Comparison of ENCODE assay signal across 8 cellular contexts in the genomic region with DNA sequence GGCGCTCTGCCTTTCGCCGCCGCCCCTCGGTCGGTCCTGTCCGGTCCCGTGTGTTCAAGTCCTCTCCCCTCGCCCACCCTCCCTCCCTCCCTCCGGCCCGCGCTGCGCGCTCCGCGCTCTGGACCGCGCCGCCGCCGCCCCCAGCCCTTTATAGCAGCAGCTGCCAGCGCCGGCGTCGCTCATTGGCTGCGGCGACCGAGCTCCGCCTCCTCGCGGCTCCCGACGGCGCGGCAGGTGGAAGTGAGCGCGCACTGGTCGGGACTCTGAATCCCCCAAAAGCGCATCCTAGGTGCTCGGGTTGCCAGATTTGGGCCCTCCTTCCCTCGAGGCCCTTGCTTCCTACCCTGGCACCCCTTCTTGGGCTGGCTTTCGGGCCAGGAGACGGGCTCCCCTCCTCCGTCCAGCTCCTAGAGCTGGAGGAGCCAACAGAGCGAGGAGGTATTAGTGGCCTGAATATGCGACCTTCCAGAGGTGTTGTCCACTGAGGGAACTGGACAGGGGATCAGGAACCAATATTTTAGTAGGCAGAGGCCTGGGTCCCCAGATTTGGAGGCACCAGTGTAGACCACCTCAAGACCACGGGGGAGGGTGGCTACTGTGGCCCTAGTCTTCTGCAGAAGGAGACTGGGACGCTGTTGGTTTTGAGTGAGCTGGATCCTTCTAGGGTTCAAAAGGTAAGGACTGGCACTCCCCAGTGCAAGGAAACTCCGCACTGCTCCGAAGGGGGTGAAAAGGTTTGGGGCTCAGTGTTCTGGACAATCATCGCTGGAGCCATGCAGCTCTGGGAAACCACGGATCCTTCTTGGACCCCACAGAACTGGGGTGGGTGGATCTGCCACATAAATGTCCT. TPM values are rescaled to one million over a fixed set of nuclear protein-coding genes. Genes with fewer than 3 reads are reported as not detected.
DNase-seq lines count a peak whose midpoint lies in the region; ATAC-seq and TF ChIP-seq lines count a peak whose summit lies in the region.

Gene ELAVL3 (minus strand): TSS at position 120 of the 850 bp plus-strand sequence. CDS start 438 bp downstream, outside the sequence.

- H3K9me3 ChIP-seq in BLaER1 treated with 17β-estradiol and CSF1 and Interleukin-3, amounts not matched to agents 10 nM and 100 nM (replicated peaks in 1 of 11), result no peaks in the 10 kb centered on the region

- H3K27ac Mint-ChIP-seq in activated CD8-positive, alpha-beta T cell treated with anti-CD3 and anti-CD28 coated beads for 36 hours, result peak within 1 kb of the TSS; percentile 63
- H3K27ac Mint-ChIP-seq in memory B cell, result no peak within 1 kb of the TSS

- H3K4me1 Mint-ChIP-seq in activated CD8-positive, alpha-beta T cell treated with anti-CD3 and anti-CD28 coated beads for 36 hours (ENCODE audit: low read depth), result peaks cover 18% of the 10 kb centered on the region
- peaks cover 20% of the 10 kb centered on the region for H3K4me1 Mint-ChIP-seq in memory B cell

- TF ChIP-seq CTCF in activated CD8-positive, alpha-beta T cell treated with anti-CD3 and anti-CD28 coated beads for 36 hours (IDR thresholded peaks at IDR 0.05), result no peak

- no peak within 1 kb of the TSS; a peak in 1 of 22 replicates for H3K9ac ChIP-seq in BLaER1 treated with 17β-estradiol and CSF1 and Interleukin-3, amounts not matched to agents 10 nM and 100 nM

- peaks cover 8% of the 10 kb centered on the region for H3K36me3 Mint-ChIP-seq in activated CD8-positive, alpha-beta T cell treated with anti-CD3 and anti-CD28 coated beads for 36 hours (ENCODE audit: low read depth)
- peaks cover 9% of the 10 kb centered on the region for H3K36me3 Mint-ChIP-seq in memory B cell

- DNase-seq in activated CD8-positive, alpha-beta T cell treated with anti-CD3 and anti-CD28 coated beads for 36 hours, result peak; percentile 19
- no peak for DNase-seq in memory B cell (ENCODE audit: low spot score in 2 of 2)
- no peak for DNase-seq in GF-D8 (lab: John Stamatoyannopoulos, UW)

- peaks cover 26% of the 10 kb centered on the region for H3K27me3 Mint-ChIP-seq in activated CD8-positive, alpha-beta T cell treated with anti-CD3 and anti-CD28 coated beads for 36 hours
- H3K27me3 Mint-ChIP-seq in memory B cell, result peaks cover 11% of the 10 kb centered on the region

- peak within 1 kb of the TSS; percentile 70 for H3K4me3 Mint-ChIP-seq in activated CD8-positive, alpha-beta T cell treated with anti-CD3 and anti-CD28 coated beads for 36 hours
- peak within 1 kb of the TSS; percentile 76 for H3K4me3 Mint-ChIP-seq in memory B cell

- peaks cover 9 to 34% (median 23%) of the 10 kb centered on the region in 11 experiments; a peak in 19 of 22 replicates for H3K27me3 ChIP-seq in BLaER1 treated with 17β-estradiol and CSF1 and Interleukin-3, amounts not matched to agents 10 nM and 100 nM

- POLR2A ChIA-PET in activated CD8-positive, alpha-beta T cell treated with anti-CD3 and anti-CD28 coated beads for 36 hours (lab: Charles Lee), result interaction anchor here (1.0 kb wide), 1 partner anchor 135 kb away, joined by 3 read pairs; the partner anchor contains the start of gene CCDC159

- H3K27ac ChIP-seq in BLaER1 treated with 17β-estradiol and CSF1 and Interleukin-3, amounts not matched to agents 10 nM and 100 nM, result no peak within 1 kb of the TSS

- H3K36me3 ChIP-seq in BLaER1 treated with 17β-estradiol and CSF1 and Interleukin-3, amounts not matched to agents 10 nM and 100 nM, result no peaks in the 10 kb centered on the region; a peak in 1 of 22 replicates

- no peaks in the 10 kb centered on the region for H3K9me3 Mint-ChIP-seq in activated CD8-positive, alpha-beta T cell treated with anti-CD3 and anti-CD28 coated beads for 36 hours
- H3K9me3 Mint-ChIP-seq in memory B cell, result peaks cover 1% of the 10 kb centered on the region

- H3K4me1 ChIP-seq in BLaER1 treated with 17β-estradiol and CSF1 and Interleukin-3, amounts not matched to agents 10 nM and 100 nM, result peaks cover 23 to 44% (median 34%) of the 10 kb centered on the region in 10 experiments

- CTCF ChIA-PET in activated CD8-positive, alpha-beta T cell treated with anti-CD3 and anti-CD28 coated beads for 36 hours (lab: Charles Lee), result interaction anchor here (1.0 to 3.4 kb wide), 5 partner anchors 47 to 237 kb away, joined by 3 to 38 read pairs (median 9); partner anchors contain the start of genes ECSIT and SWSAP1

- ATAC-seq in HG03378 (IDR thresholded peaks at IDR 0.05; ENCODE audit: unreplicated experiment), result peak; percentile 2
- no peak for ATAC-seq in activated CD8-positive, alpha-beta T cell treated with anti-CD3 and anti-CD28 coated beads for 36 hours
- no peak for ATAC-seq in memory B cell (ENCODE audit: low read depth)
- no peak for ATAC-seq in HG02623 (IDR thresholded peaks at IDR 0.05; ENCODE audit: unreplicated experiment)
- ATAC-seq in GM18519 (IDR thresholded peaks at IDR 0.05; ENCODE audit: low FRiP score, unreplicated experiment), result no peak
- ATAC-seq in HG02938 (IDR thresholded peaks at IDR 0.05; ENCODE audit: unreplicated experiment), result no peak

- H3K4me3 ChIP-seq in BLaER1 treated with 17β-estradiol and CSF1 and Interleukin-3, amounts not matched to agents 10 nM and 100 nM, result peak within 1 kb of the TSS in 9 of 10 experiments; percentile 50 to 67 (median 56); a peak in 11 of 20 replicates

- peak within 1 kb of the TSS; percentile 80 to 94 (median 88) for H3K4me2 ChIP-seq in BLaER1 treated with 17β-estradiol and CSF1 and Interleukin-3, amounts not matched to agents 10 nM and 100 nM

- intact Hi-C loops in activated CD8-positive, alpha-beta T cell treated with anti-CD3 and anti-CD28 coated beads for 36 hours (cut with micrococcal nuclease), result no loop called here

- H4K20me1 ChIP-seq in BLaER1 treated with 17β-estradiol and CSF1 and Interleukin-3, amounts not matched to agents 10 nM and 100 nM, result peaks cover 0 to 11% (median 0%) of the 10 kb centered on the region in 11 experiments; a peak in 3 of 22 replicates

RNA-seq across cellular contexts. Expression of gene ELAVL3, which starts in this region (rescaled TPM):
- not detected for total RNA-seq in activated CD8-positive, alpha-beta T cell treated with anti-CD3 and anti-CD28 coated beads for 36 hours

Comparison
In these comparisons a context has a peak if more than half of its experiments do, and no peak if none do; other contexts are left out.
1. Peak in DNase-seq in activated CD8-positive, alpha-beta T cell treated with anti-CD3 and anti-CD28 coated beads for 36 hours; RNA of the gene not detected or under 1 TPM.